ENCODE assay signal across 1 cellular context in the genomic region with DNA sequence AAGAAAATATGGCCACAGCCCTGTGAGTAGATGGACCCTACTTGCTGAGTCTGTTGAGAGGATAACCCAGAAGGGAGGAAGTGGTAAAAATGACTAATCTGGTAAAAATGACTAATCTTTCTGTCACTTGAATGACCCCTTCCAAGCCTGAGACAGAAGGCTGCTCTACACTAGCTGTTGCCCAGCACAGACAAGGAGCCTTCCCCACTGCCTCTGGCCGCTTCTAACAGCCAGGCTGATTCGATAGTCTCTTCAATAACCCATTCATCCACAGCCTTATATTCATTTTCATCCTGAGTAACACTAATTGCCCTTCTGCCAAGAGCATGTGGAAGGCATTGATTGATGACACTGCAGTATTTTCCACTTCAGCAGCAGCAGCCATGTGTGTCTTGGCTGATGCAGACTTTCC.
TF ChIP-seq lines count a peak whose summit lies in the region.

No MANE protein-coding gene starts in this region.

TF ChIP-seq in WTC11, 78 proteins besides CTCF, POLR2A, EP300 and RAD21 (continued from another document):
- TF ChIP-seq, protein P1, sequence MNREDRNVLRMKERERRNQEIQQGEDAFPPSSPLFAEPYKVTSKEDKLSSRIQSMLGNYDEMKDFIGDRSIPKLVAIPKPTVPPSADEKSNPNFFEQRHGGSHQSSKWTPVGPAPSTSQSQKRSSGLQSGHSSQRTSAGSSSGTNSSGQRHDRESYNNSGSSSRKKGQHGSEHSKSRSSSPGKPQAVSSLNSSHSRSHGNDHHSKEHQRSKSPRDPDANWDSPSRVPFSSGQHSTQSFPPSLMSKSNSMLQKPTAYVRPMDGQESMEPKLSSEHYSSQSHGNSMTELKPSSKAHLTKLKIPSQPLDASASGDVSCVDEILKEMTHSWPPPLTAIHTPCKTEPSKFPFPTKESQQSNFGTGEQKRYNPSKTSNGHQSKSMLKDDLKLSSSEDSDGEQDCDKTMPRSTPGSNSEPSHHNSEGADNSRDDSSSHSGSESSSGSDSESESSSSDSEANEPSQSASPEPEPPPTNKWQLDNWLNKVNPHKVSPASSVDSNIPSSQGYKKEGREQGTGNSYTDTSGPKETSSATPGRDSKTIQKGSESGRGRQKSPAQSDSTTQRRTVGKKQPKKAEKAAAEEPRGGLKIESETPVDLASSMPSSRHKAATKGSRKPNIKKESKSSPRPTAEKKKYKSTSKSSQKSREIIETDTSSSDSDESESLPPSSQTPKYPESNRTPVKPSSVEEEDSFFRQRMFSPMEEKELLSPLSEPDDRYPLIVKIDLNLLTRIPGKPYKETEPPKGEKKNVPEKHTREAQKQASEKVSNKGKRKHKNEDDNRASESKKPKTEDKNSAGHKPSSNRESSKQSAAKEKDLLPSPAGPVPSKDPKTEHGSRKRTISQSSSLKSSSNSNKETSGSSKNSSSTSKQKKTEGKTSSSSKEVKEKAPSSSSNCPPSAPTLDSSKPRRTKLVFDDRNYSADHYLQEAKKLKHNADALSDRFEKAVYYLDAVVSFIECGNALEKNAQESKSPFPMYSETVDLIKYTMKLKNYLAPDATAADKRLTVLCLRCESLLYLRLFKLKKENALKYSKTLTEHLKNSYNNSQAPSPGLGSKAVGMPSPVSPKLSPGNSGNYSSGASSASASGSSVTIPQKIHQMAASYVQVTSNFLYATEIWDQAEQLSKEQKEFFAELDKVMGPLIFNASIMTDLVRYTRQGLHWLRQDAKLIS (CRISPR knock-in tag; IDR thresholded peaks at IDR 0.05; ENCODE audit: borderline replicate concordance): no peak
- TF ChIP-seq, protein P2, sequence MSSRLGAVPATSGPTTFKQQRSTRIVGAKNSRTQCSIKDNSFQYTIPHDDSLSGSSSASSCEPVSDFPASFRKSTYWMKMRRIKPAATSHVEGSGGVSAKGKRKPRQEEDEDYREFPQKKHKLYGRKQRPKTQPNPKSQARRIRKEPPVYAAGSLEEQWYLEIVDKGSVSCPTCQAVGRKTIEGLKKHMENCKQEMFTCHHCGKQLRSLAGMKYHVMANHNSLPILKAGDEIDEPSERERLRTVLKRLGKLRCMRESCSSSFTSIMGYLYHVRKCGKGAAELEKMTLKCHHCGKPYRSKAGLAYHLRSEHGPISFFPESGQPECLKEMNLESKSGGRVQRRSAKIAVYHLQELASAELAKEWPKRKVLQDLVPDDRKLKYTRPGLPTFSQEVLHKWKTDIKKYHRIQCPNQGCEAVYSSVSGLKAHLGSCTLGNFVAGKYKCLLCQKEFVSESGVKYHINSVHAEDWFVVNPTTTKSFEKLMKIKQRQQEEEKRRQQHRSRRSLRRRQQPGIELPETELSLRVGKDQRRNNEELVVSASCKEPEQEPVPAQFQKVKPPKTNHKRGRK (CRISPR knock-in tag; IDR thresholded peaks at IDR 0.05; ENCODE audit: borderline replicate concordance): no peak
- no peak for TF ChIP-seq IRF2 (CRISPR knock-in tag; IDR thresholded peaks at IDR 0.05; ENCODE audit: borderline replicate concordance, low read depth)
- no peak for TF ChIP-seq HMGXB4 (CRISPR knock-in tag; IDR thresholded peaks at IDR 0.05)
- TF ChIP-seq JAZF1 (CRISPR knock-in tag; IDR thresholded peaks at IDR 0.05): no peak
- TF ChIP-seq E2F4 (CRISPR knock-in tag; IDR thresholded peaks at IDR 0.05; ENCODE audit: borderline replicate concordance, low read depth): no peak
- TF ChIP-seq E2F5 (CRISPR knock-in tag; IDR thresholded peaks at IDR 0.05): no peak
- TF ChIP-seq NFE2L1 (CRISPR knock-in tag; IDR thresholded peaks at IDR 0.05): no peak
- TF ChIP-seq, protein P3, sequence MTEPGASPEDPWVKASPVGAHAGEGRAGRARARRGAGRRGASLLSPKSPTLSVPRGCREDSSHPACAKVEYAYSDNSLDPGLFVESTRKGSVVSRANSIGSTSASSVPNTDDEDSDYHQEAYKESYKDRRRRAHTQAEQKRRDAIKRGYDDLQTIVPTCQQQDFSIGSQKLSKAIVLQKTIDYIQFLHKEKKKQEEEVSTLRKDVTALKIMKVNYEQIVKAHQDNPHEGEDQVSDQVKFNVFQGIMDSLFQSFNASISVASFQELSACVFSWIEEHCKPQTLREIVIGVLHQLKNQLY (CRISPR knock-in tag; IDR thresholded peaks at IDR 0.05): no peak
